21 cellular contexts compared by ENCODE assay signal in the genomic region with DNA sequence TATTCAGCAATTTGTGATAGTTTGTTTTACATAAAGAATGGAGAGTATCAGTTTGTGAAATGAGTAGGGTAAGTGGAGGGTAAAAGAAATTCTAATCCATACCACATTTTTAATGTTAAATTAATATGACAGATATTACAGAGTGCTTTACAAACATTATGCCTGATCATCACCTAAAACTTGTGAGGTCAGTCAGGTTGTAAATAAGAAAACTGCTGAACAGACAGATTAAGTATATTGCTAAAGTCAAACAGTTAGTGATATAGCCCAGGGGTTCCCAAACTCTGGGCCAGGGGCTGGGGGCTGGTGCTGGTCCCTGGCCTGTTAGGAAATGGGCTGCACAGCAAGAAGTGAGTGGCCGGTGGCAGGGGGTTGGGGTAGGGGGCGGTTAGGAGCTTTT.
DNase-seq lines count a peak whose midpoint lies in the region; ATAC-seq, FAIRE-seq and TF ChIP-seq lines count a peak whose summit lies in the region.
"Had no signal": no experiment of that assay in that cellular context is flagged by ENCODE, and none has a peak within 500 bp of the region (broad histone marks: within the 10 kb centered on the region; RNA-seq: fewer than 3 reads in every experiment).

No MANE protein-coding gene starts in this region.

- no peak for FAIRE-seq in A549 (lab: Jason Lieb, UNC)
- FAIRE-seq in K562 (lab: Jason Lieb, UNC) = no peak
- FAIRE-seq: D721Med, G401.6, GM12891, GM19239 had no signal

- in situ Hi-C loops in IMR-90 (cut with MboI; ENCODE audit: low sequenced_read_pairs) (no loop called here), K562 (cut with MboI) (no loop called here)

- H3K27ac ChIP-seq in A549 (no peak overlapping the region), IMR-90 (ENCODE audit: insufficient read depth, low read length) (no peak overlapping the region), K562 (ENCODE audit: extremely low read depth, low read depth, low read length) (no peak overlapping the region), spleen (no peak overlapping the region)
- H3K27ac ChIP-seq: BLaER1 treated with 17β-estradiol and CSF1 and Interleukin-3, amounts not matched to agents 10 nM and 100 nM; C4-2B had no signal

- TF ChIP-seq RAD21 in A549 (conservative IDR thresholded peaks at IDR 0.05 in 1 of 2, IDR thresholded peaks at IDR 0.05 in 1 of 2) (no peak), IMR-90 (IDR thresholded peaks at IDR 0.05; ENCODE audit: low read length) (no peak), K562 (CRISPR knock-in tag; conservative IDR thresholded peaks at IDR 0.05 in 1 of 2, IDR thresholded peaks at IDR 0.05 in 1 of 2) (no peak)

- H3K9me1 ChIP-seq in IMR-90 (ENCODE audit: insufficient read depth, low read length) (no peaks in the 10 kb centered on the region), K562 (ENCODE audit: control insufficient read depth, insufficient read depth, low read length) (no peaks in the 10 kb centered on the region)

- no peak overlapping the region for H3K18ac ChIP-seq in IMR-90 (ENCODE audit: low read depth, low read length)

- H3K4me2 ChIP-seq in A549 = no peak overlapping the region
- no peak overlapping the region for H3K4me2 ChIP-seq in IMR-90 (ENCODE audit: low read depth, low read length)
- no peak overlapping the region for H3K4me2 ChIP-seq in K562 (ENCODE audit: insufficient read depth, low read length)

- no peak overlapping the region for H2AK5ac ChIP-seq in IMR-90 (ENCODE audit: low read depth, low read length)

- POLR2A ChIA-PET in A549 (lab: Yijun Ruan, JAX) (no interaction called here), IMR-90 (lab: Charles Lee; ENCODE audit: unreplicated experiment) (no interaction called here), K562 (lab: Yijun Ruan, JAX) (no interaction called here)

- dilution Hi-C loops in IMR-90 (cut with HindIII; ENCODE audit: low sequenced_read_pairs, unreplicated experiment) = no loop called here

- H3K56ac ChIP-seq in IMR-90 (ENCODE audit: extremely low read depth, insufficient read depth, low read length) = no peak overlapping the region

- H3K9me3 ChIP-seq in A549 (no peaks in the 10 kb centered on the region), IMR-90 (ENCODE audit: control insufficient read depth, insufficient read depth, low read length) (peaks cover 9% of the 10 kb centered on the region), K562 (replicated peaks; ENCODE audit: control insufficient read depth, insufficient read depth, low read depth, low read length) (no peaks in the 10 kb centered on the region), spleen (peaks cover 0 to 9% (median 0%) of the 10 kb centered on the region in 8 donors)
- H3K9me3 ChIP-seq: BLaER1 treated with 17β-estradiol and CSF1 and Interleukin-3, amounts not matched to agents 10 nM and 100 nM; Caco-2 had no signal

- no peak overlapping the region for H2BK20ac ChIP-seq in IMR-90 (ENCODE audit: low read depth, low read length)

- no peak overlapping the region for H2BK120ac ChIP-seq in IMR-90 (ENCODE audit: low read depth, low read length)

- no peak overlapping the region for H3K23ac ChIP-seq in IMR-90 (ENCODE audit: low read depth, low read length)

- H3K4me3 ChIP-seq in A549 (no peak overlapping the region), IMR-90 (ENCODE audit: insufficient read depth, low read depth, low read length) (no peak overlapping the region), K562 (no peak overlapping the region), spleen (no peak overlapping the region)
- H3K4me3 ChIP-seq: BLaER1 treated with 17β-estradiol and CSF1 and Interleukin-3, amounts not matched to agents 10 nM and 100 nM had no signal

- no peak for TF ChIP-seq EP300 in A549 (IDR thresholded peaks at IDR 0.05)
- TF ChIP-seq EP300 in K562 (IDR thresholded peaks at IDR 0.05; ENCODE audit: low read length) = no peak

- CTCF ChIA-PET in A549 (lab: Yijun Ruan, JAX) = no interaction called here
- CTCF ChIA-PET in IMR-90 (lab: Yijun Ruan, JAX) = no interaction called here
- CTCF ChIA-PET in K562 (lab: Yijun Ruan, JAX; ENCODE audit: low intra/inter-chr PET ratio) = no interaction called here

- DNase-seq in A549 (ENCODE audit: low read depth in 1 of 2, low spot score in 1 of 2) = no peak
- no peak for DNase-seq in IMR-90
- no peak for DNase-seq in K562 (ENCODE audit: extremely low read depth in 1 of 4, low spot score in 3 of 4)
- DNase-seq in spleen = peak; percentile 59
- DNase-seq in head of caudate nucleus = no peak
- DNase-seq in NCI-H187 treated with DMSO at 0.1 percent for 48 hours (lab: John Stamatoyannopoulos, UW) = no peak
- DNase-seq: 8988T; AML-193; Caco-2; Calu3; CD4-positive, alpha-beta T cell; CD8-positive, alpha-beta T cell; DMS79 treated with DMSO at 0.1 percent for 48 hours; GF-D8 had no signal

- no peak overlapping the region for H3K14ac ChIP-seq in IMR-90 (replicated peaks; ENCODE audit: low read depth, low read length)

- TF ChIP-seq POLR2A in A549 (IDR thresholded peaks at IDR 0.05; ENCODE audit: low read length) (no peak), IMR-90 (IDR thresholded peaks at IDR 0.05; ENCODE audit: low read depth, low read length) (no peak), K562 (conservative IDR thresholded peaks at IDR 0.05) (no peak), spleen (IDR thresholded peaks at IDR 0.05) (no peak)

- H4K20me1 ChIP-seq in IMR-90 (ENCODE audit: insufficient read depth, low read length) = no peaks in the 10 kb centered on the region
- no peaks in the 10 kb centered on the region for H4K20me1 ChIP-seq in K562 (replicated peaks; ENCODE audit: control insufficient read depth, insufficient read depth, low read length)
- H4K20me1 ChIP-seq: BLaER1 treated with 17β-estradiol and CSF1 and Interleukin-3, amounts not matched to agents 10 nM and 100 nM had no signal

- H4K5ac ChIP-seq in IMR-90 (ENCODE audit: low read depth, low read length) = no peak overlapping the region

- no peak overlapping the region for H2BK15ac ChIP-seq in IMR-90 (ENCODE audit: low read depth, low read length)

- no peak overlapping the region for H2AK9ac ChIP-seq in IMR-90 (replicated peaks; ENCODE audit: low read depth, low read length, poor library complexity)

- H3K36me3 ChIP-seq in IMR-90 (ENCODE audit: control insufficient read depth, insufficient read depth, low read length) = no peaks in the 10 kb centered on the region
- no peaks in the 10 kb centered on the region for H3K36me3 ChIP-seq in K562 (ENCODE audit: control insufficient read depth, insufficient read depth, low read length)
- H3K36me3 ChIP-seq in spleen = no peaks in the 10 kb centered on the region
- H3K36me3 ChIP-seq: BLaER1 treated with 17β-estradiol and CSF1 and Interleukin-3, amounts not matched to agents 10 nM and 100 nM had no signal

- H3K79me2 ChIP-seq in K562 (ENCODE audit: control insufficient read depth, insufficient read depth, low read length) = no peaks in the 10 kb centered on the region

- no peak overlapping the region for H3K9ac ChIP-seq in IMR-90 (ENCODE audit: low read depth, low read length)
- no peak overlapping the region for H3K9ac ChIP-seq in K562 (ENCODE audit: insufficient read depth in 1 of 2, low read depth in 2 of 2, low read length in 2 of 2)
- H3K9ac ChIP-seq: BLaER1 treated with 17β-estradiol and CSF1 and Interleukin-3, amounts not matched to agents 10 nM and 100 nM had no signal

- H2BK5ac ChIP-seq in IMR-90 (ENCODE audit: low read depth, low read length, poor library complexity, severe bottlenecking) = no peak overlapping the region

- intact Hi-C loops in IMR-90 (cut with micrococcal nuclease) (no loop called here), K562 (cut with micrococcal nuclease) (no loop called here), spleen (cut with DNase I; ENCODE audit: low total_unique reads) (no loop called here), head of caudate nucleus (cut with DNase I) (no loop called here)

- H3K4ac ChIP-seq in IMR-90 (ENCODE audit: low read depth, low read length) = no peak overlapping the region

- ATAC-seq in A549 (no peak), IMR-90 (ENCODE audit: low read depth) (no peak), K562 (no peak), HG03457 (IDR thresholded peaks at IDR 0.05; ENCODE audit: unreplicated experiment) (no peak)
- ATAC-seq: CD8-positive, alpha-beta T cell had no signal

- no peaks in the 10 kb centered on the region for H3K79me1 ChIP-seq in IMR-90 (ENCODE audit: low read depth in 1 of 2, low read length in 2 of 2)

- H3K4me1 ChIP-seq in A549 = no peaks in the 10 kb centered on the region
- no peaks in the 10 kb centered on the region for H3K4me1 ChIP-seq in IMR-90 (ENCODE audit: control insufficient read depth, insufficient read depth, low read length)
- H3K4me1 ChIP-seq in K562 (replicated peaks in 1 of 2; ENCODE audit: control insufficient read depth in 2 of 2, insufficient read depth in 2 of 2, low read length in 2 of 2) = no peaks in the 10 kb centered on the region
- no peaks in the 10 kb centered on the region for H3K4me1 ChIP-seq in spleen
- H3K4me1 ChIP-seq: Caco-2 had no signal

- H3K27me3 ChIP-seq in IMR-90 (ENCODE audit: control insufficient read depth, insufficient read depth, low read length) (no peaks in the 10 kb centered on the region), K562 (ENCODE audit: control insufficient read depth in 2 of 2, insufficient read depth in 2 of 2, low read length in 2 of 2) (no peaks in the 10 kb centered on the region), spleen (replicated peaks in 1 of 7) (no peaks in the 10 kb centered on the region)
- H3K27me3 ChIP-seq: BLaER1 treated with 17β-estradiol and CSF1 and Interleukin-3, amounts not matched to agents 10 nM and 100 nM had no signal

- H4K8ac ChIP-seq in IMR-90 (ENCODE audit: low read depth in 2 of 2, low read length in 2 of 2) = no peak overlapping the region

- no CpG with 5 or more reads among the region's 2 CpGs for WGBS in A549 (ENCODE audit: missing lambda C conversion rate)
- no CpG with 5 or more reads among the region's 2 CpGs for WGBS in IMR-90 (ENCODE audit: extremely low coverage in 2 of 2, insufficient read length in 1 of 2), 2 experiments
- 14% methylated on average over 2 of the region's 2 CpGs for WGBS in K562 (ENCODE audit: insufficient coverage, low coverage, missing lambda C conversion rate)
- WGBS in spleen, 5 donors = 72 to 100% (median 88%) methylated on average over 2 of the region's 2 CpGs

- TF ChIP-seq CTCF in A549 (IDR thresholded peaks at IDR 0.05) (no peak), IMR-90 (conservative IDR thresholded peaks at IDR 0.05; ENCODE audit: low read depth, low read length) (no peak), K562 (IDR thresholded peaks at IDR 0.05 in 2 of 3, conservative IDR thresholded peaks at IDR 0.05 in 1 of 3; ENCODE audit: insufficient read depth in 2 of 3, low read depth in 1 of 3, low read length in 3 of 3) (no peak), spleen (IDR thresholded peaks at IDR 0.05 in 8 of 11, conservative IDR thresholded peaks at IDR 0.05 in 3 of 11) (no peak)

- no TSS peak for BruUV-seq in IMR-90 (replicated peaks; lab: Mats Ljungman, UMichigan)
- no TSS peak for BruUV-seq in K562 (replicated peaks; lab: Mats Ljungman, UMichigan)

- H2AFZ ChIP-seq in IMR-90 (replicated peaks; ENCODE audit: low read length, poor library complexity) = no peak overlapping the region
- no peak overlapping the region for H2AFZ ChIP-seq in K562 (ENCODE audit: low read depth, low read length)

- no peak overlapping the region for H4K91ac ChIP-seq in IMR-90 (ENCODE audit: insufficient read depth, low read depth, low read length)

TF ChIP-seq in IMR-90, 13 proteins besides CTCF, POLR2A, EP300 and RAD21 (continues in another document):
- TF ChIP-seq MAZ (IDR thresholded peaks at IDR 0.05; ENCODE audit: borderline replicate concordance, low read depth, low read length) = no peak
